ENCODE assay signal across 1 cellular context in genomic region chr2:241263061-241263460, GRCh38.
TF ChIP-seq lines count a peak whose summit lies in the region.

No MANE protein-coding gene starts in this region.

TF ChIP-seq in HEK293, 187 proteins besides CTCF, POLR2A, EP300 and RAD21 (continued from another document):
- no peak for TF ChIP-seq ZNF704 (tag by site-specific recombination; IDR thresholded peaks at IDR 0.05)
- no peak for TF ChIP-seq ZNF324 (tag by site-specific recombination; IDR thresholded peaks at IDR 0.05)
- TF ChIP-seq ZNF549 (tag by site-specific recombination; IDR thresholded peaks at IDR 0.05) = no peak
- TF ChIP-seq ZNF544 (tag by site-specific recombination; IDR thresholded peaks at IDR 0.05) = no peak
- TF ChIP-seq ZBTB48 (tag by site-specific recombination; IDR thresholded peaks at IDR 0.05) = no peak
- TF ChIP-seq GLIS1 (tag by site-specific recombination; IDR thresholded peaks at IDR 0.05) = no peak
